ENCODE assay signal across 1 cellular context in genomic region chr3:39291903-39292329, GRCh38.
TF ChIP-seq lines count a peak whose summit lies in the region.

No MANE protein-coding gene starts in this region.

TF ChIP-seq in HEK293, 187 proteins besides CTCF, POLR2A, EP300 and RAD21 (continued from another document):
- no peak for TF ChIP-seq ZBTB11 (tag by site-specific recombination; conservative IDR thresholded peaks at IDR 0.05; ENCODE audit: low read depth)
- no peak for TF ChIP-seq ZFP69B (tag by site-specific recombination; IDR thresholded peaks at IDR 0.05)
- no peak for TF ChIP-seq FEZF1 (tag by site-specific recombination; IDR thresholded peaks at IDR 0.05)
- no peak for TF ChIP-seq ZNF37A (tag by site-specific recombination; IDR thresholded peaks at IDR 0.05)
- 0 out of 2 replicates have a peak, but pooled peaks have one; percentile 32 for TF ChIP-seq ZNF660 (tag by site-specific recombination; IDR thresholded peaks at IDR 0.05)
- no peak for TF ChIP-seq SCRT2 (tag by site-specific recombination; IDR thresholded peaks at IDR 0.05)
- no peak for TF ChIP-seq ZNF48 (tag by site-specific recombination; IDR thresholded peaks at IDR 0.05)
- TF ChIP-seq ZNF175 (tag by site-specific recombination; IDR thresholded peaks at IDR 0.05) = no peak
- TF ChIP-seq ZXDB (tag by site-specific recombination; IDR thresholded peaks at IDR 0.05) = no peak
- no peak for TF ChIP-seq IKZF3 (tag by site-specific recombination; IDR thresholded peaks at IDR 0.05)
- no peak for TF ChIP-seq ZNF501 (tag by site-specific recombination; IDR thresholded peaks at IDR 0.05)
- no peak for TF ChIP-seq ZNF324 (tag by site-specific recombination; IDR thresholded peaks at IDR 0.05)
- TF ChIP-seq ZNF335 (tag by site-specific recombination; conservative IDR thresholded peaks at IDR 0.05) = peak; percentile 54
- peak; percentile 59 for TF ChIP-seq ZNF654 (tag by site-specific recombination; IDR thresholded peaks at IDR 0.05; ENCODE audit: low read depth)
- no peak for TF ChIP-seq ZNF561 (tag by site-specific recombination; IDR thresholded peaks at IDR 0.05; ENCODE audit: borderline replicate concordance)
- TF ChIP-seq ZNF704 (tag by site-specific recombination; IDR thresholded peaks at IDR 0.05) = no peak
- TF ChIP-seq ZNF239 (tag by site-specific recombination; IDR thresholded peaks at IDR 0.05) = no peak
- no peak for TF ChIP-seq ZNF26 (tag by site-specific recombination; IDR thresholded peaks at IDR 0.05)
- TF ChIP-seq ZNF121 (tag by site-specific recombination; IDR thresholded peaks at IDR 0.05) = peak; percentile 49; the same call in 1 of the 2 replicates
- no peak for TF ChIP-seq ZNF133 (tag by site-specific recombination; IDR thresholded peaks at IDR 0.05)
- no peak for TF ChIP-seq ZNF677 (tag by site-specific recombination; IDR thresholded peaks at IDR 0.05)
- no peak for TF ChIP-seq ZNF513 (tag by site-specific recombination; IDR thresholded peaks at IDR 0.05)
- TF ChIP-seq ZNF658 (tag by site-specific recombination; IDR thresholded peaks at IDR 0.05) = no peak
- no peak for TF ChIP-seq ZSCAN5A (tag by site-specific recombination; IDR thresholded peaks at IDR 0.05)
- no peak for TF ChIP-seq GLIS2 (tag by site-specific recombination; IDR thresholded peaks at IDR 0.05)
- no peak for TF ChIP-seq MEIS1 (CRISPR knock-in tag; IDR thresholded peaks at IDR 0.05; ENCODE audit: borderline replicate concordance)
- TF ChIP-seq ZNF2 (tag by site-specific recombination; IDR thresholded peaks at IDR 0.05) = no peak
- no peak for TF ChIP-seq KLF7 (tag by site-specific recombination; IDR thresholded peaks at IDR 0.05; ENCODE audit: borderline replicate concordance)
- TF ChIP-seq ZNF221 (tag by site-specific recombination; IDR thresholded peaks at IDR 0.05; ENCODE audit: borderline replicate concordance) = no peak
- 0 out of 2 replicates have a peak, but pooled peaks have one; percentile 18 for TF ChIP-seq ZSCAN30 (tag by site-specific recombination; IDR thresholded peaks at IDR 0.05)
- TF ChIP-seq ZNF514 (tag by site-specific recombination; IDR thresholded peaks at IDR 0.05) = no peak
- TF ChIP-seq GLI4 (tag by site-specific recombination; IDR thresholded peaks at IDR 0.05) = no peak
